Comparison of ENCODE assay signal across 40 cellular contexts in genomic region chr17:50295021-50295420, GRCh38. TPM values are rescaled to one million over a fixed set of nuclear protein-coding genes. Genes with fewer than 3 reads are reported as not detected.
"Had no signal": no experiment of that assay in that cellular context is flagged by ENCODE, and none has a peak within 500 bp of the region (broad histone marks: within the 10 kb centered on the region; RNA-seq: fewer than 3 reads in every experiment).

No MANE protein-coding gene starts in this region.

- H3K4me1 Mint-ChIP-seq: activated naive CD4-positive, alpha-beta T cell treated with anti-CD3 and anti-CD28 coated beads, Interleukin-2, amount 50 U/mL, for 24 hours had no signal

- H3K36me3 Mint-ChIP-seq: activated naive CD4-positive, alpha-beta T cell treated with anti-CD3 and anti-CD28 coated beads, Interleukin-2, amount 10 ng/mL, durations not matched to agents 7 days and 5 days; activated naive CD4-positive, alpha-beta T cell treated with anti-CD3 and anti-CD28 coated beads, Interleukin-2, amount 50 U/mL, for 24 hours; activated naive CD8-positive, alpha-beta T cell; activated naive CD8-positive, alpha-beta T cell treated with anti-CD3 and anti-CD28 coated beads, Interleukin-2, amount 10 ng/mL, durations not matched to agents 7 days and 5 days; brain had no signal

- H3K27ac Mint-ChIP-seq: activated CD4-positive, alpha-beta memory T cell treated with anti-CD3 and anti-CD28 coated beads, Interleukin-2, amount 10 ng/mL, durations not matched to agents 7 days and 5 days; activated CD4-positive, alpha-beta T cell treated with anti-CD3 and anti-CD28 coated beads for 36 hours; activated CD4-positive, alpha-beta T cell treated with anti-CD3 and anti-CD28 coated beads, Interleukin-2, amount 10 ng/mL, durations not matched to agents 7 days and 5 days; activated naive CD4-positive, alpha-beta T cell treated with anti-CD3 and anti-CD28 coated beads, Interleukin-2, amount 10 ng/mL, durations not matched to agents 7 days and 5 days; activated naive CD8-positive, alpha-beta T cell; activated naive CD8-positive, alpha-beta T cell treated with anti-CD3 and anti-CD28 coated beads, Interleukin-2, amount 10 ng/mL, durations not matched to agents 7 days and 5 days; activated naive CD8-positive, alpha-beta T cell treated with anti-CD3 and anti-CD28 coated beads, Interleukin-2, amount 50 U/mL, for 24 hours; activated T-cell treated with anti-CD3 and anti-CD28 coated beads, Interleukin-2, amount 50 U/mL, for 72 hours; activated T-helper 1 cell treated with anti-CD3 and anti-CD28 coated beads, Interleukin-12 subunit alpha, Interleukin-12 subunit beta, Interleukin-2, Interleukin-4 antibody, amounts not matched to agents 30 ng/mL and 10 ng/mL and 1 ng/mL, durations not matched to agents 14 hours and 24 hours and 36 hours; T-helper 1 cell treated with Interleukin-12 subunit alpha and Interleukin-12 subunit beta and Interleukin-4 antibody, amounts not matched to agents 30 μg/mL and 1 μg/mL, for 36 hours; T-helper 2 cell treated with Interferon-gamma antibody and Interleukin-4, amounts not matched to agents 5 μg/mL and 100 μg/mL, for 36 hours had no signal

- H3K27me3 Mint-ChIP-seq: activated CD4-positive, alpha-beta T cell treated with anti-CD3 and anti-CD28 coated beads for 36 hours had no signal

- H3K27ac ChIP-seq: ascending aorta, cardiac muscle cell, VCaP had no signal

- FAIRE-seq: bronchial epithelial cell, TTC549 had no signal

- H3K36me3 ChIP-seq: ascending aorta, cardiac muscle cell had no signal

- DNase-seq: activated CD4-positive, alpha-beta memory T cell treated with anti-CD3 and anti-CD28 coated beads, Interleukin-2, amount 10 ng/mL, durations not matched to agents 7 days and 5 days; activated CD4-positive, alpha-beta T cell treated with anti-CD3 and anti-CD28 coated beads for 1 hour; activated CD4-positive, alpha-beta T cell treated with anti-CD3 and anti-CD28 coated beads for 36 hours; activated CD4-positive, alpha-beta T cell treated with anti-CD3 and anti-CD28 coated beads for 48 hours; activated CD4-positive, alpha-beta T cell treated with anti-CD3 and anti-CD28 coated beads, Interleukin-2, amount 10 ng/mL, durations not matched to agents 7 days and 5 days; activated CD4-positive, alpha-beta T cell treated with anti-CD3 and anti-CD28 coated beads, Interleukin-2, amount 50 U/mL, for 48 hours; activated CD4-positive, CD25-positive, alpha-beta regulatory T cell; activated CD8-positive, alpha-beta memory T cell treated with anti-CD3 and anti-CD28 coated beads, Interleukin-2, amount 50 U/mL, for 4 hours; activated effector memory CD4-positive, alpha-beta T cell treated with Interleukin-2 at 50 U/mL for 16 hours; activated gamma-delta T cell; activated naive CD4-positive, alpha-beta T cell treated with anti-CD3 and anti-CD28 coated beads, Interleukin-2, amount 10 ng/mL, durations not matched to agents 7 days and 5 days; activated naive CD4-positive, alpha-beta T cell treated with Interleukin-2 at 50 U/mL for 16 hours; activated naive CD8-positive, alpha-beta T cell treated with anti-CD3 and anti-CD28 coated beads, Interleukin-2, amount 10 ng/mL, durations not matched to agents 7 days and 5 days; activated naive CD8-positive, alpha-beta T cell treated with anti-CD3 and anti-CD28 coated beads, Interleukin-2, amount 50 U/mL, for 24 hours; activated T-cell treated with anti-CD3 and anti-CD28 coated beads for 4 hours; activated T-cell treated with anti-CD3 and anti-CD28 coated beads, Interleukin-2, amount 50 U/mL, for 1 hour; activated T-cell treated with anti-CD3 and anti-CD28 coated beads, Interleukin-2, amount 50 U/mL, for 4 hours; activated T-cell treated with anti-CD3 and anti-CD28 coated beads, Interleukin-2, amount 50 U/mL, for 72 hours; amygdala; anterior cingulate cortex; caudate nucleus; cerebellar nuclear complex; T-helper 1 cell; T-helper 2 cell; T-helper 9 cell had no signal

- H3K9me3 Mint-ChIP-seq: activated CD4-positive, alpha-beta memory T cell treated with anti-CD3 and anti-CD28 coated beads, Interleukin-2, amount 10 ng/mL, durations not matched to agents 7 days and 5 days; activated CD4-positive, alpha-beta T cell treated with anti-CD3 and anti-CD28 coated beads, Interleukin-2, amount 10 ng/mL, durations not matched to agents 7 days and 5 days; activated naive CD4-positive, alpha-beta T cell treated with anti-CD3 and anti-CD28 coated beads, Interleukin-2, amount 10 ng/mL, durations not matched to agents 7 days and 5 days; activated naive CD4-positive, alpha-beta T cell treated with anti-CD3 and anti-CD28 coated beads, Interleukin-2, amount 50 U/mL, for 24 hours; activated naive CD8-positive, alpha-beta T cell treated with anti-CD3 and anti-CD28 coated beads, Interleukin-2, amount 10 ng/mL, durations not matched to agents 7 days and 5 days; activated naive CD8-positive, alpha-beta T cell treated with anti-CD3 and anti-CD28 coated beads, Interleukin-2, amount 50 U/mL, for 24 hours; activated T-cell treated with anti-CD3 and anti-CD28 coated beads, Interleukin-2, amount 50 U/mL, for 4 hours; activated T-cell treated with anti-CD3 and anti-CD28 coated beads, Interleukin-2, amount 50 U/mL, for 72 hours; activated T-helper 1 cell treated with anti-CD3 and anti-CD28 coated beads, Interleukin-12 subunit alpha, Interleukin-12 subunit beta, Interleukin-2, Interleukin-4 antibody, amounts not matched to agents 30 ng/mL and 10 ng/mL and 1 ng/mL, durations not matched to agents 14 hours and 24 hours and 36 hours; activated T-helper 17 cell treated with anti-CD3 and anti-CD28 coated beads, Interleukin-2, amount 50 U/mL, for 72 hours; brain; central memory CD8-positive, alpha-beta T cell; T-helper 1 cell treated with Interleukin-12 subunit alpha and Interleukin-12 subunit beta and Interleukin-4 antibody, amounts not matched to agents 30 μg/mL and 1 μg/mL, for 36 hours; T-helper 2 cell treated with Interferon-gamma antibody and Interleukin-4, amounts not matched to agents 5 μg/mL and 100 μg/mL, for 36 hours had no signal

- H3K4me3 ChIP-seq: ascending aorta, cardiac muscle cell had no signal

- ATAC-seq: activated CD4-positive, alpha-beta T cell treated with anti-CD3 and anti-CD28 coated beads for 36 hours; activated CD4-positive, CD25-positive, alpha-beta regulatory T cell treated with anti-CD3 and anti-CD28 coated beads, Interleukin-2, amount 50 U/mL, for 24 hours; activated naive CD8-positive, alpha-beta T cell treated with anti-CD3 and anti-CD28 coated beads, Interleukin-2, amount 50 U/mL, for 24 hours; activated T-cell treated with anti-CD3 and anti-CD28 coated beads, Interleukin-2, amount 50 U/mL, for 4 hours; activated T-cell treated with anti-CD3 and anti-CD28 coated beads, Interleukin-2, amount 50 U/mL, for 72 hours; activated T-helper 17 cell treated with anti-CD3 and anti-CD28 coated beads, Interleukin-2, amount 50 U/mL, for 72 hours had no signal

- H3K27me3 ChIP-seq: ascending aorta, cardiac muscle cell had no signal

- H3K4me3 Mint-ChIP-seq: activated CD4-positive, alpha-beta memory T cell treated with anti-CD3 and anti-CD28 coated beads, Interleukin-2, amount 10 ng/mL, durations not matched to agents 7 days and 5 days; activated CD4-positive, alpha-beta T cell treated with anti-CD3 and anti-CD28 coated beads for 36 hours; activated CD4-positive, alpha-beta T cell treated with anti-CD3 and anti-CD28 coated beads, Interleukin-2, amount 10 ng/mL, durations not matched to agents 7 days and 5 days; activated naive CD4-positive, alpha-beta T cell treated with anti-CD3 and anti-CD28 coated beads, Interleukin-2, amount 10 ng/mL, durations not matched to agents 7 days and 5 days; activated naive CD4-positive, alpha-beta T cell treated with anti-CD3 and anti-CD28 coated beads, Interleukin-2, amount 50 U/mL, for 24 hours; activated naive CD8-positive, alpha-beta T cell; activated naive CD8-positive, alpha-beta T cell treated with anti-CD3 and anti-CD28 coated beads, Interleukin-2, amount 10 ng/mL, durations not matched to agents 7 days and 5 days; activated naive CD8-positive, alpha-beta T cell treated with anti-CD3 and anti-CD28 coated beads, Interleukin-2, amount 50 U/mL, for 24 hours; activated T-cell treated with anti-CD3 and anti-CD28 coated beads, Interleukin-2, amount 50 U/mL, for 4 hours; activated T-cell treated with anti-CD3 and anti-CD28 coated beads, Interleukin-2, amount 50 U/mL, for 72 hours; activated T-helper 1 cell treated with anti-CD3 and anti-CD28 coated beads, Interleukin-12 subunit alpha, Interleukin-12 subunit beta, Interleukin-2, Interleukin-4 antibody, amounts not matched to agents 30 ng/mL and 10 ng/mL and 1 ng/mL, durations not matched to agents 14 hours and 24 hours and 36 hours; activated T-helper 17 cell treated with anti-CD3 and anti-CD28 coated beads, Interleukin-2, amount 50 U/mL, for 72 hours; brain; central memory CD8-positive, alpha-beta T cell; T-helper 1 cell treated with Interleukin-12 subunit alpha and Interleukin-12 subunit beta and Interleukin-4 antibody, amounts not matched to agents 30 μg/mL and 1 μg/mL, for 36 hours; T-helper 2 cell treated with Interferon-gamma antibody and Interleukin-4, amounts not matched to agents 5 μg/mL and 100 μg/mL, for 36 hours had no signal

- H3K9me3 ChIP-seq: ascending aorta had no signal

RNA-seq across cellular contexts. Expression of gene TMEM92, which starts 20.8 kb away (rescaled TPM):
- total RNA-seq: activated CD4-positive, alpha-beta T cell treated with anti-CD3 and anti-CD28 coated beads, Interleukin-2, amount 10 ng/mL, durations not matched to agents 7 days and 5 days; activated CD8-positive, alpha-beta memory T cell treated with anti-CD3 and anti-CD28 coated beads for 36 hours; activated naive CD8-positive, alpha-beta T cell treated with anti-CD3 and anti-CD28 coated beads, Interleukin-2, amount 10 ng/mL, durations not matched to agents 7 days and 5 days; activated T-cell treated with anti-CD3 and anti-CD28 coated beads, Interleukin-2, amount 50 U/mL, for 4 hours; ascending aorta had no signal
